In genomic region chr4:138669479-138670165, GRCh38 we compare ENCODE assay signal across 13 cellular contexts.
DNase-seq lines count a peak whose midpoint lies in the region; ATAC-seq and TF ChIP-seq lines count a peak whose summit lies in the region.
"Had no signal": no experiment of that assay in that cellular context is flagged by ENCODE, and none has a peak within 500 bp of the region (broad histone marks: within the 10 kb centered on the region; RNA-seq: fewer than 3 reads in every experiment).

No MANE protein-coding gene starts in this region.

- in situ Hi-C loops in GM13976 (cut with MboI; ENCODE audit: low sequenced_read_pairs, unreplicated experiment): no loop called here

- DNase-seq in GM13976 (ENCODE audit: low spot score) (peak; percentile 37), SJCRH30 (peak in 1 of 2 experiments; percentile 11), kidney tubule cell (ENCODE audit: low spot score) (peak; percentile 82), left colon (no peak), ascending aorta (ENCODE audit: low spot score in 2 of 2) (no peak), mesothelial cell of epicardium (ENCODE audit: low spot score in 2 of 2, unreplicated experiment in 2 of 2) (no peak)
- DNase-seq: activated CD4-positive, alpha-beta T cell treated with anti-CD3 and anti-CD28 coated beads, Interleukin-2, amount 10 ng/mL, durations not matched to agents 24 days and 14 days; activated naive CD4-positive, alpha-beta T cell treated with anti-CD3 and anti-CD28 coated beads, Interleukin-2, amount 10 ng/mL, durations not matched to agents 7 days and 5 days; NCI-H1417 treated with DMSO at 0.1 percent for 48 hours had no signal

- H3K27ac Mint-ChIP-seq in mesothelial cell of epicardium: no peak overlapping the region
- H3K27ac Mint-ChIP-seq: activated CD4-positive, alpha-beta T cell treated with anti-CD3 and anti-CD28 coated beads, Interleukin-2, amount 10 ng/mL, durations not matched to agents 24 days and 14 days; activated naive CD4-positive, alpha-beta T cell treated with anti-CD3 and anti-CD28 coated beads, Interleukin-2, amount 10 ng/mL, durations not matched to agents 7 days and 5 days had no signal

- peak; percentile 50 for ATAC-seq in HG02885 (IDR thresholded peaks at IDR 0.05; ENCODE audit: poor library complexity, unreplicated experiment)
- no peak for ATAC-seq in left colon
- no peak for ATAC-seq in GM19467 (IDR thresholded peaks at IDR 0.05; ENCODE audit: unreplicated experiment)

- H3K4me3 Mint-ChIP-seq in mesothelial cell of epicardium: no peak overlapping the region
- H3K4me3 Mint-ChIP-seq: activated CD4-positive, alpha-beta T cell treated with anti-CD3 and anti-CD28 coated beads, Interleukin-2, amount 10 ng/mL, durations not matched to agents 24 days and 14 days; activated naive CD4-positive, alpha-beta T cell treated with anti-CD3 and anti-CD28 coated beads, Interleukin-2, amount 10 ng/mL, durations not matched to agents 7 days and 5 days had no signal

- peaks cover 70% of the 10 kb centered on the region for H3K4me1 ChIP-seq in SJCRH30
- H3K4me1 ChIP-seq in ascending aorta: peaks cover 0 to 9% of the 10 kb centered on the region in 2 donors

- H3K27ac ChIP-seq in SJCRH30 (peak overlapping the region; percentile 89), ascending aorta (no peak overlapping the region)
- H3K27ac ChIP-seq: right atrium auricular region, tibial nerve had no signal

- H3K27me3 Mint-ChIP-seq in mesothelial cell of epicardium (ENCODE audit: low read depth): peaks cover 3% of the 10 kb centered on the region
- H3K27me3 Mint-ChIP-seq: activated CD4-positive, alpha-beta T cell treated with anti-CD3 and anti-CD28 coated beads, Interleukin-2, amount 10 ng/mL, durations not matched to agents 24 days and 14 days had no signal

- H3K36me3 ChIP-seq in SJCRH30 (no peaks in the 10 kb centered on the region), ascending aorta (no peaks in the 10 kb centered on the region)
- H3K36me3 ChIP-seq: right atrium auricular region, tibial nerve had no signal

- H3K27me3 ChIP-seq in SJCRH30 (no peaks in the 10 kb centered on the region), ascending aorta (no peaks in the 10 kb centered on the region)
- H3K27me3 ChIP-seq: right atrium auricular region, tibial nerve had no signal

- no peaks in the 10 kb centered on the region for H3K9me3 ChIP-seq in SJCRH30 (replicated peaks)
- no peaks in the 10 kb centered on the region for H3K9me3 ChIP-seq in ascending aorta
- H3K9me3 ChIP-seq: right atrium auricular region, tibial nerve had no signal

- no peaks in the 10 kb centered on the region for H3K9me3 Mint-ChIP-seq in mesothelial cell of epicardium
- H3K9me3 Mint-ChIP-seq: activated CD4-positive, alpha-beta T cell treated with anti-CD3 and anti-CD28 coated beads, Interleukin-2, amount 10 ng/mL, durations not matched to agents 24 days and 14 days; activated naive CD4-positive, alpha-beta T cell treated with anti-CD3 and anti-CD28 coated beads, Interleukin-2, amount 10 ng/mL, durations not matched to agents 7 days and 5 days had no signal

- intact Hi-C loops in left colon (cut with DNase I, micrococcal nuclease) (no loop called here), ascending aorta (cut with DNase I) (no loop called here)

- H3K36me3 Mint-ChIP-seq in mesothelial cell of epicardium: no peaks in the 10 kb centered on the region
- H3K36me3 Mint-ChIP-seq: activated naive CD4-positive, alpha-beta T cell treated with anti-CD3 and anti-CD28 coated beads, Interleukin-2, amount 10 ng/mL, durations not matched to agents 7 days and 5 days had no signal

- H3K4me3 ChIP-seq in SJCRH30 (no peak overlapping the region), ascending aorta (no peak overlapping the region)
- H3K4me3 ChIP-seq: right atrium auricular region, tibial nerve had no signal

- peaks cover 25% of the 10 kb centered on the region for H3K4me1 Mint-ChIP-seq in mesothelial cell of epicardium
- H3K4me1 Mint-ChIP-seq: activated CD4-positive, alpha-beta T cell treated with anti-CD3 and anti-CD28 coated beads, Interleukin-2, amount 10 ng/mL, durations not matched to agents 24 days and 14 days; activated naive CD4-positive, alpha-beta T cell treated with anti-CD3 and anti-CD28 coated beads, Interleukin-2, amount 10 ng/mL, durations not matched to agents 7 days and 5 days had no signal

- TF ChIP-seq CTCF in GM13976 (IDR thresholded peaks at IDR 0.05; ENCODE audit: borderline replicate concordance, control extremely low read depth, extremely low read depth, insufficient read depth, missing control alignments): no peak
- no peak for TF ChIP-seq CTCF in ascending aorta (IDR thresholded peaks at IDR 0.05)
- TF ChIP-seq CTCF in mesothelial cell of epicardium (IDR thresholded peaks at IDR 0.05; ENCODE audit: unreplicated experiment): no peak

Comparison
In these comparisons a context has a peak if more than half of its experiments do, and no peak if none do; other contexts are left out.
1. DNase-seq: peak in GM13976 (single experiment) and kidney tubule cell (single experiment); none in left colon (0 of 2), ascending aorta (0 of 2) and mesothelial cell of epicardium (0 of 2).